ENCODE assay signal across 8 cellular contexts in genomic region chr12:7092229-7092985, GRCh38. TPM values are rescaled to one million over a fixed set of nuclear protein-coding genes. Genes with fewer than 3 reads are reported as not detected.
DNase-seq lines count a peak whose midpoint lies in the region; ATAC-seq and TF ChIP-seq lines count a peak whose summit lies in the region.

TSS of gene C1R (minus strand) at chr12:7092445. CDS start at chr12:7092388, 57 bp downstream.

- H2BK15ac ChIP-seq in mesendoderm (replicated peaks; ENCODE audit: low read depth) = no peak within 1 kb of the TSS

- H3K27ac ChIP-seq in ACC112 (ENCODE audit: low read depth, low read length) = 0 out of 2 replicates have a peak within 1 kb of the TSS, but pooled peaks have one; percentile 8
- H3K27ac ChIP-seq in mesendoderm (ENCODE audit: low read depth, low read length) = no peak within 1 kb of the TSS

- H3K56ac ChIP-seq in mesendoderm (ENCODE audit: low read length) = peak within 1 kb of the TSS; percentile 56

- DNase-seq in GM13976 (ENCODE audit: low spot score) (peak; percentile 83), NCI-H748 (lab: John Stamatoyannopoulos, UW; ENCODE audit: unreplicated experiment) (peak; percentile 29), mesendoderm (peak; percentile 67)
- peak in 2 of 3 experiments; percentile 21 to 52 for DNase-seq in activated CD8-positive, alpha-beta memory T cell treated with anti-CD3 and anti-CD28 coated beads for 48 hours (ENCODE audit: low read depth in 2 of 3, low spot score in 2 of 3)
- DNase-seq in stimulated activated CD8-positive, alpha-beta memory T cell treated with anti-CD3 and anti-CD28 coated beads, Interleukin-15, amount 100 ng/mL, for 1 hour (ENCODE audit: low read depth) = peak; percentile 46

- peak within 1 kb of the TSS; percentile 35 for H2AFZ ChIP-seq in ACC112 (ENCODE audit: low read length, unreplicated experiment)

- WGBS in mesendoderm (ENCODE audit: extremely low coverage, insufficient coverage, low lambda C conversion rate) = no CpG with 5 or more reads among the region's 16 CpGs

- ATAC-seq in GM18505 (IDR thresholded peaks at IDR 0.05; ENCODE audit: unreplicated experiment) = no peak

- H3K79me2 ChIP-seq in ACC112 (ENCODE audit: control insufficient read depth, insufficient read depth, low read length, unreplicated experiment) (no peaks in the 10 kb centered on the region), mesendoderm (ENCODE audit: control insufficient read depth, insufficient read depth, low read length) (no peaks in the 10 kb centered on the region)

- H3K4me3 ChIP-seq in ACC112 (ENCODE audit: low read depth, low read length) (peak within 1 kb of the TSS; percentile 73), endocrine pancreas (ENCODE audit: control insufficient read depth, insufficient read depth, low read length) (peak within 1 kb of the TSS; percentile 65), mesendoderm (ENCODE audit: low read length) (no peak within 1 kb of the TSS)

- H3K9me3 ChIP-seq in endocrine pancreas (ENCODE audit: control insufficient read depth, low read length) = no peaks in the 10 kb centered on the region

- H2AK5ac ChIP-seq in mesendoderm (ENCODE audit: low read length) = no peak within 1 kb of the TSS

- H3K4me1 ChIP-seq in ACC112 (ENCODE audit: control insufficient read depth, insufficient read depth, low read length, unreplicated experiment) (peaks cover 33% of the 10 kb centered on the region), endocrine pancreas (ENCODE audit: control insufficient read depth, insufficient read depth, low read length) (no peaks in the 10 kb centered on the region), mesendoderm (ENCODE audit: control insufficient read depth, low read depth, low read length) (no peaks in the 10 kb centered on the region)

- in situ Hi-C loops in GM13976 (cut with MboI; ENCODE audit: low sequenced_read_pairs, unreplicated experiment) = no loop called here

- no peak within 1 kb of the TSS for H3K18ac ChIP-seq in mesendoderm (ENCODE audit: low read length)

- no peak within 1 kb of the TSS for H2BK5ac ChIP-seq in mesendoderm (ENCODE audit: low read length)

- no peak for TF ChIP-seq POLR2A in GM18505 (IDR thresholded peaks at IDR 0.05; ENCODE audit: borderline replicate concordance, extremely low read depth, insufficient read depth, insufficient read length)

- H3K79me1 ChIP-seq in mesendoderm (ENCODE audit: low read length) = no peaks in the 10 kb centered on the region

- peak within 1 kb of the TSS; percentile 35 for H3K4me2 ChIP-seq in mesendoderm (ENCODE audit: low read length)

- TF ChIP-seq CTCF in GM13976 (IDR thresholded peaks at IDR 0.05; ENCODE audit: borderline replicate concordance, control extremely low read depth, extremely low read depth, insufficient read depth, missing control alignments) = peak; percentile 83

- no peak within 1 kb of the TSS for H3K23ac ChIP-seq in mesendoderm (ENCODE audit: low read length)

- H3K4ac ChIP-seq in mesendoderm (ENCODE audit: low read depth, low read length) = no peak within 1 kb of the TSS

- H4K5ac ChIP-seq in mesendoderm (ENCODE audit: low read length) = no peak within 1 kb of the TSS

- H3K27me3 ChIP-seq in ACC112 (ENCODE audit: insufficient read depth, low read length) (no peaks in the 10 kb centered on the region), endocrine pancreas (ENCODE audit: control insufficient read depth, insufficient read depth, low read length) (no peaks in the 10 kb centered on the region), mesendoderm (ENCODE audit: insufficient read depth, low read length, poor library complexity) (no peaks in the 10 kb centered on the region)

- no peak within 1 kb of the TSS for H4K8ac ChIP-seq in mesendoderm (ENCODE audit: low read depth, low read length)

- H3K9ac ChIP-seq in endocrine pancreas (ENCODE audit: control insufficient read depth, insufficient read depth, low read length) (peak within 1 kb of the TSS; percentile 42), mesendoderm (ENCODE audit: low read length) (peak within 1 kb of the TSS; percentile 58)

- H3K36me3 ChIP-seq in ACC112 (ENCODE audit: insufficient read depth, low read length) = peaks cover 4% of the 10 kb centered on the region; the same call in 1 of the 2 replicates
- no peaks in the 10 kb centered on the region for H3K36me3 ChIP-seq in endocrine pancreas (ENCODE audit: control insufficient read depth, insufficient read depth, low read length)
- H3K36me3 ChIP-seq in mesendoderm (ENCODE audit: control insufficient read depth, insufficient read depth, low read length) = no peaks in the 10 kb centered on the region

- H2BK120ac ChIP-seq in mesendoderm (ENCODE audit: low read depth, low read length) = no peak within 1 kb of the TSS

RNA-seq across cellular contexts. Expression of gene C1R, which starts in this region (rescaled TPM):
- polyA plus RNA-seq in mesendoderm (2013, experiment 1 of 2) = 1.2 TPM
- polyA plus RNA-seq in mesendoderm (2013, experiment 2 of 2) = 1.1 TPM

Comparison
In these comparisons a context has a peak if more than half of its experiments do, and no peak if none do; other contexts are left out.
1. DNase-seq: peak in every context shown above with its lines; median percentile 83 in GM13976; 67 in mesendoderm; 46 in stimulated activated CD8-positive, alpha-beta memory T cell treated with anti-CD3 and anti-CD28 coated beads, Interleukin-15, amount 100 ng/mL, for 1 hour; 36 in activated CD8-positive, alpha-beta memory T cell treated with anti-CD3 and anti-CD28 coated beads for 48 hours; 29 in NCI-H748.